Comparison of ENCODE assay signal across 1 cellular context in genomic region chr17:35731239-35731931, GRCh38.
TF ChIP-seq lines count a peak whose summit lies in the region.

A gene with protein sequence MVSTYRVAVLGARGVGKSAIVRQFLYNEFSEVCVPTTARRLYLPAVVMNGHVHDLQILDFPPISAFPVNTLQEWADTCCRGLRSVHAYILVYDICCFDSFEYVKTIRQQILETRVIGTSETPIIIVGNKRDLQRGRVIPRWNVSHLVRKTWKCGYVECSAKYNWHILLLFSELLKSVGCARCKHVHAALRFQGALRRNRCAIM (plus strand): TSS chr17:35731639. CDS start chr17:35735185, 3,546 bp downstream.

TF ChIP-seq in HEK293, 187 proteins besides CTCF, POLR2A, EP300 and RAD21 (continued from another document):
- TF ChIP-seq ZNF26 (tag by site-specific recombination; IDR thresholded peaks at IDR 0.05) (no peak), ZNF747 (tag by site-specific recombination; IDR thresholded peaks at IDR 0.05) (no peak), KLF9 (tag by site-specific recombination; IDR thresholded peaks at IDR 0.05; ENCODE audit: low read depth) (no peak), SP7 (tag by site-specific recombination; IDR thresholded peaks at IDR 0.05) (peak; percentile 46; the same call in 1 of the 2 replicates), RBAK (tag by site-specific recombination; IDR thresholded peaks at IDR 0.05) (no peak), PATZ1 (tag by site-specific recombination; IDR thresholded peaks at IDR 0.05) (peak; percentile 73), BCL11B (tag by site-specific recombination; IDR thresholded peaks at IDR 0.05; ENCODE audit: low read depth) (peak; percentile 89), BCL6B (tag by site-specific recombination; IDR thresholded peaks at IDR 0.05) (no peak), ZNF596 (tag by site-specific recombination; IDR thresholded peaks at IDR 0.05) (no peak), ZNF335 (tag by site-specific recombination; conservative IDR thresholded peaks at IDR 0.05) (peak; percentile 52), PRDM1 (tag by site-specific recombination; IDR thresholded peaks at IDR 0.05) (peak; percentile 83), HOXC10 (CRISPR knock-in tag; IDR thresholded peaks at IDR 0.05) (no peak), ZNF792 (tag by site-specific recombination; IDR thresholded peaks at IDR 0.05) (no peak), BCL11A (tag by site-specific recombination; IDR thresholded peaks at IDR 0.05; ENCODE audit: low read depth) (no peak), ZNF37A (tag by site-specific recombination; IDR thresholded peaks at IDR 0.05) (no peak), ZNF133 (tag by site-specific recombination; IDR thresholded peaks at IDR 0.05) (no peak), ZNF146 (tag by site-specific recombination; IDR thresholded peaks at IDR 0.05) (no peak), SP2 (tag by site-specific recombination; IDR thresholded peaks at IDR 0.05) (peak; percentile 23), ZNF843 (tag by site-specific recombination; IDR thresholded peaks at IDR 0.05) (no peak), ZXDB (tag by site-specific recombination; IDR thresholded peaks at IDR 0.05) (no peak), ZNF248 (tag by site-specific recombination; IDR thresholded peaks at IDR 0.05) (no peak), ZNF571 (tag by site-specific recombination; IDR thresholded peaks at IDR 0.05) (no peak), ZNF175 (tag by site-specific recombination; IDR thresholded peaks at IDR 0.05) (no peak), ZNF112 (tag by site-specific recombination; IDR thresholded peaks at IDR 0.05) (no peak), ZNF280C (tag by site-specific recombination; IDR thresholded peaks at IDR 0.05) (no peak), ZEB2 (tag by site-specific recombination; IDR thresholded peaks at IDR 0.05) (no peak), ZNF473 (tag by site-specific recombination; IDR thresholded peaks at IDR 0.05) (no peak), ZSCAN23 (tag by site-specific recombination; IDR thresholded peaks at IDR 0.05) (no peak), MEIS1 (CRISPR knock-in tag; IDR thresholded peaks at IDR 0.05; ENCODE audit: borderline replicate concordance) (no peak), ZNF157 (tag by site-specific recombination; IDR thresholded peaks at IDR 0.05) (no peak), TCF7L2 (IDR thresholded peaks at IDR 0.05; ENCODE audit: borderline replicate concordance, low read depth, low read length) (no peak), ZNF785 (tag by site-specific recombination; IDR thresholded peaks at IDR 0.05) (no peak), ZNF174 (tag by site-specific recombination; IDR thresholded peaks at IDR 0.05) (no peak), ZNF529 (tag by site-specific recombination; IDR thresholded peaks at IDR 0.05; ENCODE audit: insufficient replicate concordance) (no peak), ZBTB8A (tag by site-specific recombination; IDR thresholded peaks at IDR 0.05) (peak; percentile 67), ZNF626 (tag by site-specific recombination; IDR thresholded peaks at IDR 0.05) (no peak), HOXD13 (CRISPR knock-in tag; IDR thresholded peaks at IDR 0.05; ENCODE audit: borderline replicate concordance) (no peak), HIC1 (tag by site-specific recombination; IDR thresholded peaks at IDR 0.05) (no peak), ZNF214 (tag by site-specific recombination; IDR thresholded peaks at IDR 0.05; ENCODE audit: borderline replicate concordance) (no peak), REPIN1 (tag by site-specific recombination; IDR thresholded peaks at IDR 0.05; ENCODE audit: low read depth) (no peak), ZNF433 (tag by site-specific recombination; IDR thresholded peaks at IDR 0.05; ENCODE audit: low read depth) (no peak), ZFP41 (tag by site-specific recombination; IDR thresholded peaks at IDR 0.05; ENCODE audit: borderline replicate concordance) (no peak), ZBTB21 (tag by site-specific recombination; IDR thresholded peaks at IDR 0.05) (no peak), ZNF24 (tag by site-specific recombination; IDR thresholded peaks at IDR 0.05) (no peak), ZNF292 (tag by site-specific recombination; IDR thresholded peaks at IDR 0.05; ENCODE audit: borderline replicate concordance, low read depth) (no peak), ZNF548 (tag by site-specific recombination; IDR thresholded peaks at IDR 0.05) (no peak), ZNF302 (tag by site-specific recombination; IDR thresholded peaks at IDR 0.05; ENCODE audit: low read depth) (no peak)
- TF ChIP-seq, protein P1, sequence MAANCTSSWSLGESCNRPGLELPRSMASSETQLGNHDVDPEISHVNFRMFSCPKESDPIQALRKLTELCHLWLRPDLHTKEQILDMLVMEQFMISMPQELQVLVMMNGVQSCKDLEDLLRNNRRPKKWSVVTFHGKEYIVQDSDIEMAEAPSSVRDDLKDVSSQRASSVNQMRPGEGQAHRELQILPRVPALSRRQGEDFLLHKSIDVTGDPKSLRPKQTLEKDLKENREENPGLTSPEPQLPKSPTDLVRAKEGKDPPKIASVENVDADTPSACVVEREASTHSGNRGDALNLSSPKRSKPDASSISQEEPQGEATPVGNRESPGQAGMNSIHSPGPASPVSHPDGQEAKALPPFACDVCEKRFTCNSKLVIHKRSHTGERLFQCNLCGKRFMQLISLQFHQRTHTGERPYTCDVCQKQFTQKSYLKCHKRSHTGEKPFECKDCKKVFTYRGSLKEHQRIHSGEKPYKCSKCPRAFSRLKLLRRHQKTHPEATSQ (tag by site-specific recombination; IDR thresholded peaks at IDR 0.05): no peak
- TF ChIP-seq, protein P2, sequence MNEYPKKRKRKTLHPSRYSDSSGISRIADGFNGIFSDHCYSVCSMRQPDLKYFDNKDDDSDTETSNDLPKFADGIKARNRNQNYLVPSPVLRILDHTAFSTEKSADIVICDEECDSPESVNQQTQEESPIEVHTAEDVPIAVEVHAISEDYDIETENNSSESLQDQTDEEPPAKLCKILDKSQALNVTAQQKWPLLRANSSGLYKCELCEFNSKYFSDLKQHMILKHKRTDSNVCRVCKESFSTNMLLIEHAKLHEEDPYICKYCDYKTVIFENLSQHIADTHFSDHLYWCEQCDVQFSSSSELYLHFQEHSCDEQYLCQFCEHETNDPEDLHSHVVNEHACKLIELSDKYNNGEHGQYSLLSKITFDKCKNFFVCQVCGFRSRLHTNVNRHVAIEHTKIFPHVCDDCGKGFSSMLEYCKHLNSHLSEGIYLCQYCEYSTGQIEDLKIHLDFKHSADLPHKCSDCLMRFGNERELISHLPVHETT (tag by site-specific recombination; IDR thresholded peaks at IDR 0.05): no peak
